ENCODE assay signal across 15 cellular contexts in the genomic region with DNA sequence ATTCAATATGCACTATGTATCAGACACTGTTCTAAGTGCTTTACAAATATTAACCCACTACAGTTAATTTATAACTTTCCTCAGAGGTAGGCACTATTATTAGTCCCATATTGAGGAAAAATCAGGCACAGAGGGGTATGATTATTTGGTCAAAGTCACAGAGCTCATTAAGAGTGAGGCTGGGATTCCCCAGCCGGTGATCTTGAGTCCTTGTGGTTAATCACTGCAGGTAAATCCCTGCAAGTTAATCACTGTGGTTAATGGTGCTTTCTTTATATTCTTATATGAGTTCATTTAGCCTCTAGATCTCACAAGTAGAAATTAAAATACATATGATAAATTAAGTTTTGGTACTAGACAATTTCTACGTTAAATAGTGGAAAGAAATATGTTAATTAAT. TPM values are rescaled to one million over a fixed set of nuclear protein-coding genes. Genes with fewer than 3 reads are reported as not detected.
DNase-seq lines count a peak whose midpoint lies in the region; ATAC-seq, FAIRE-seq and TF ChIP-seq lines count a peak whose summit lies in the region.
"Had no signal": no experiment of that assay in that cellular context is flagged by ENCODE, and none has a peak within 500 bp of the region (broad histone marks: within the 10 kb centered on the region; RNA-seq: fewer than 3 reads in every experiment).

No MANE protein-coding gene starts in this region.

- H2AFZ ChIP-seq in PC-9, result no peak overlapping the region
- H2AFZ ChIP-seq in K562 (ENCODE audit: low read depth, low read length), result no peak overlapping the region
- H2AFZ ChIP-seq: GM23338 had no signal

- no peak overlapping the region for H3K9ac ChIP-seq in K562 (ENCODE audit: insufficient read depth in 1 of 2, low read depth in 2 of 2, low read length in 2 of 2)
- H3K9ac ChIP-seq: BLaER1 treated with 17β-estradiol and CSF1 and Interleukin-3, amounts not matched to agents 10 nM and 100 nM had no signal

- no peaks in the 10 kb centered on the region for H3K9me2 ChIP-seq in PC-9 (ENCODE audit: insufficient read depth)

- CTCF ChIA-PET in PC-9 (lab: Charles Lee), result interaction anchor here (0.6 kb wide), 1 partner anchor 710 kb away, joined by 4 read pairs; no protein-coding TSS in a partner anchor
- CTCF ChIA-PET in K562 (lab: Yijun Ruan, JAX; ENCODE audit: low intra/inter-chr PET ratio), result interaction anchor here (0.9 kb wide), 1 partner anchor 27 kb away, joined by 4 read pairs; no protein-coding TSS in a partner anchor

- intact Hi-C loops in PC-9 (cut with micrococcal nuclease; ENCODE audit: unreplicated experiment), result no loop called here
- intact Hi-C loops in K562 (cut with micrococcal nuclease), result no loop called here
- intact Hi-C loops in esophagus squamous epithelium (cut with DNase I), result loop anchor here (10.0 kb wide), 1 partner anchor 75 kb away; no protein-coding TSS in a partner anchor

- H3K4me2 ChIP-seq in PC-9 (0 out of 2 replicates have a peak overlapping the region, but pooled peaks have one; percentile 4), K562 (ENCODE audit: insufficient read depth, low read length) (no peak overlapping the region)
- H3K4me2 ChIP-seq: BLaER1 treated with 17β-estradiol and CSF1 and Interleukin-3, amounts not matched to agents 10 nM and 100 nM; GM23338 had no signal

- TF ChIP-seq RAD21 in K562 (CRISPR knock-in tag; conservative IDR thresholded peaks at IDR 0.05 in 1 of 2, IDR thresholded peaks at IDR 0.05 in 1 of 2), result no peak

- ATAC-seq in K562 (no peak), GM21786 (IDR thresholded peaks at IDR 0.05; ENCODE audit: unreplicated experiment) (no peak)

- H3K27me3 ChIP-seq in PC-9 (ENCODE audit: insufficient read depth, low read depth), result no peaks in the 10 kb centered on the region
- no peaks in the 10 kb centered on the region for H3K27me3 ChIP-seq in K562 (ENCODE audit: control insufficient read depth in 2 of 2, insufficient read depth in 2 of 2, low read length in 2 of 2)
- H3K27me3 ChIP-seq in esophagus squamous epithelium, result no peaks in the 10 kb centered on the region
- H3K27me3 ChIP-seq: BLaER1 treated with 17β-estradiol and CSF1 and Interleukin-3, amounts not matched to agents 10 nM and 100 nM had no signal

- no peak for DNase-seq in D721Med (ENCODE audit: insufficient read length, low spot score)
- DNase-seq in PC-9, result no peak
- no peak for DNase-seq in K562 (ENCODE audit: extremely low read depth in 1 of 4, low spot score in 3 of 4)
- no peak for DNase-seq in esophagus squamous epithelium (lab: John Stamatoyannopoulos, UW)
- no peak for DNase-seq in NOMO-1 treated with DMSO at 0.1 percent for 48 hours (lab: John Stamatoyannopoulos, UW; ENCODE audit: unreplicated experiment)
- no peak for DNase-seq in nucleus accumbens (lab: John Stamatoyannopoulos, UW)
- no peak for DNase-seq in AG08395 (ENCODE audit: low spot score)
- DNase-seq: 8988T; CD4-positive, CD25-positive, alpha-beta regulatory T cell; DMS 273 treated with DMSO at 0.1 percent for 48 hours; H7 had no signal

- peak; percentile 35 for FAIRE-seq in D721Med (lab: Jason Lieb, UNC)
- no peak for FAIRE-seq in K562 (lab: Jason Lieb, UNC)
- FAIRE-seq: GM18507 had no signal

- WGBS in K562 (ENCODE audit: insufficient coverage, low coverage, missing lambda C conversion rate), result 0% methylated on average over 2 of the region's 2 CpGs
- 39 to 51% methylated on average over 2 of the region's 2 CpGs for WGBS in esophagus squamous epithelium, 2 donors

- H3K79me2 ChIP-seq in PC-9 (ENCODE audit: low read depth) (peaks cover 42% of the 10 kb centered on the region), K562 (ENCODE audit: control insufficient read depth, insufficient read depth, low read length) (no peaks in the 10 kb centered on the region)

- peaks cover 42% of the 10 kb centered on the region for H3F3A ChIP-seq in PC-9 (ENCODE audit: insufficient read depth, low read depth)

- TF ChIP-seq POLR2A in K562 (conservative IDR thresholded peaks at IDR 0.05) (no peak), esophagus squamous epithelium (IDR thresholded peaks at IDR 0.05) (no peak)

- H3K9me3 ChIP-seq in PC-9 (ENCODE audit: insufficient read depth, low read depth), result no peaks in the 10 kb centered on the region
- H3K9me3 ChIP-seq in K562 (replicated peaks; ENCODE audit: control insufficient read depth, insufficient read depth, low read depth, low read length), result no peaks in the 10 kb centered on the region
- H3K9me3 ChIP-seq in esophagus squamous epithelium, result no peaks in the 10 kb centered on the region
- H3K9me3 ChIP-seq: BLaER1 treated with 17β-estradiol and CSF1 and Interleukin-3, amounts not matched to agents 10 nM and 100 nM had no signal

- in situ Hi-C loops in K562 (cut with MboI), result no loop called here

- H4K20me1 ChIP-seq in PC-9 (ENCODE audit: insufficient read depth) (no peaks in the 10 kb centered on the region), K562 (replicated peaks; ENCODE audit: control insufficient read depth, insufficient read depth, low read length) (no peaks in the 10 kb centered on the region)
- H4K20me1 ChIP-seq: BLaER1 treated with 17β-estradiol and CSF1 and Interleukin-3, amounts not matched to agents 10 nM and 100 nM had no signal

- H3K4me1 ChIP-seq in PC-9 (replicated peaks; ENCODE audit: insufficient read depth), result peaks cover 55% of the 10 kb centered on the region
- no peaks in the 10 kb centered on the region for H3K4me1 ChIP-seq in K562 (replicated peaks in 1 of 2; ENCODE audit: control insufficient read depth in 2 of 2, insufficient read depth in 2 of 2, low read length in 2 of 2)
- peaks cover 12 to 67% (median 15%) of the 10 kb centered on the region in 3 donors for H3K4me1 ChIP-seq in esophagus squamous epithelium
- H3K4me1 ChIP-seq: BLaER1 treated with 17β-estradiol and CSF1 and Interleukin-3, amounts not matched to agents 10 nM and 100 nM had no signal

- H3K36me3 ChIP-seq in PC-9 (ENCODE audit: low read depth), result 0 out of 2 replicates have a peak, but pooled peaks cover 5% of the 10 kb centered on the region
- H3K36me3 ChIP-seq in K562 (ENCODE audit: control insufficient read depth, insufficient read depth, low read length), result no peaks in the 10 kb centered on the region
- peaks cover 0 to 8% (median 0%) of the 10 kb centered on the region in 3 donors for H3K36me3 ChIP-seq in esophagus squamous epithelium
- H3K36me3 ChIP-seq: BLaER1 treated with 17β-estradiol and CSF1 and Interleukin-3, amounts not matched to agents 10 nM and 100 nM had no signal

- no peaks in the 10 kb centered on the region for H3K9me1 ChIP-seq in K562 (ENCODE audit: control insufficient read depth, insufficient read depth, low read length)

- TF ChIP-seq CTCF in D721Med (IDR thresholded peaks at IDR 0.05; ENCODE audit: insufficient read depth, missing control alignments) (no peak), PC-9 (conservative IDR thresholded peaks at IDR 0.05) (no peak), K562 (IDR thresholded peaks at IDR 0.05 in 2 of 3, conservative IDR thresholded peaks at IDR 0.05 in 1 of 3; ENCODE audit: insufficient read depth in 2 of 3, low read depth in 1 of 3, low read length in 3 of 3) (no peak), esophagus squamous epithelium (IDR thresholded peaks at IDR 0.05) (no peak)

- H3K27ac ChIP-seq in PC-9, result peak overlapping the region; percentile 89
- no peak overlapping the region for H3K27ac ChIP-seq in K562 (ENCODE audit: extremely low read depth, low read depth, low read length)
- peak overlapping the region in 3 of 4 donors; percentile 60 to 81 (median 76) for H3K27ac ChIP-seq in esophagus squamous epithelium
- H3K27ac ChIP-seq: BLaER1 treated with 17β-estradiol and CSF1 and Interleukin-3, amounts not matched to agents 10 nM and 100 nM had no signal

- TF ChIP-seq EP300 in K562 (IDR thresholded peaks at IDR 0.05; ENCODE audit: low read length), result no peak

- H3K4me3 ChIP-seq in PC-9 (no peak overlapping the region), K562 (no peak overlapping the region), esophagus squamous epithelium (peak overlapping the region in 1 of 4 donors; percentile 0)
- H3K4me3 ChIP-seq: BLaER1 treated with 17β-estradiol and CSF1 and Interleukin-3, amounts not matched to agents 10 nM and 100 nM; GM23338 had no signal

- BruUV-seq in PC-9 (replicated peaks; lab: Mats Ljungman, UMichigan) (no TSS peak), K562 (replicated peaks; lab: Mats Ljungman, UMichigan) (no TSS peak)

- POLR2A ChIA-PET in PC-9 (lab: Charles Lee; ENCODE audit: unreplicated experiment), result interaction anchor here (0.6 kb wide), 1 partner anchor 1478 kb away, joined by 3 read pairs; no protein-coding TSS in a partner anchor
- POLR2A ChIA-PET in K562 (lab: Yijun Ruan, JAX), result no interaction called here

RNA-seq across cellular contexts. Expression of a gene that starts 9.2 kb away (rescaled TPM):
- total RNA-seq in PC-9 (2021), result 42.7 and 49.3 TPM in 2 replicates
- not detected in 2 replicates for total RNA-seq in K562 (2011; cell fraction: chromatin; rRNA removed; ENCODE audit: low replicate concordance)
- total RNA-seq in K562 (2011; cell fraction: nucleolus; rRNA removed), result not detected in 2 replicates
- total RNA-seq in K562 (2011; cell fraction: nucleoplasm; rRNA removed), result 0.08 TPM in 1 of 2 replicates, not detected in the other
- total RNA-seq in K562 (2014; rRNA removed), result 0.23 and 0.29 TPM in 2 replicates
- total RNA-seq in K562 (2014; rRNA removed; fragmentation: Illumina TruSeq; extraction: Trizol), result 0.13 and 0.22 TPM in 2 replicates
- 0.47 and 0.83 TPM in 2 replicates for total RNA-seq in K562 (2015; rRNA removed; fragmentation: Illumina TruSeq; extraction: Trizol)
- 0.18 and 0.33 TPM in 2 replicates for total RNA-seq in K562 (2021)
- polyA plus RNA-seq in K562 (2011; rRNA removed), result 0.05 and 0.11 TPM in 2 replicates
- polyA plus RNA-seq in K562 (2011; cell fraction: cytosol; rRNA removed), result under 0.01 and 0.03 TPM in 2 replicates
- polyA plus RNA-seq in K562 (2011; cell fraction: nucleus; rRNA removed), result 0.03 TPM in 2 replicates
- polyA plus RNA-seq in K562 (2012), result 0.12 and 0.15 TPM in 2 replicates
- 0.10 TPM in 2 replicates for polyA plus RNA-seq in K562 (2014; fragmentation: Illumina TruSeq; extraction: Trizol)
- under 1 TPM; 0.07 to 0.08 TPM for polyA plus RNA-seq in K562 (2014; fragmentation: Nextera tagmentation; extraction: Ambion mirVana)
- 0.04 and 0.11 TPM in 2 replicates for polyA plus RNA-seq in K562 (2014; rRNA removed)
- polyA minus RNA-seq in K562 (2011; rRNA and poly(A)+ RNA removed), result 0.07 and 0.12 TPM in 2 replicates
- polyA minus RNA-seq in K562 (2011; cell fraction: cytosol; rRNA and poly(A)+ RNA removed), result not detected in 2 replicates
- 0.11 and 0.13 TPM in 2 replicates for polyA minus RNA-seq in K562 (2011; cell fraction: nucleus; rRNA and poly(A)+ RNA removed)
- total RNA-seq in esophagus squamous epithelium, result 100 to 1,000 TPM; 119 to 185 (median 153) TPM

RNA-seq across cellular contexts. Expression of a gene that starts 44.2 kb away (rescaled TPM):
- total RNA-seq in PC-9 (2021) (38.1 and 39.8 TPM in 2 replicates), K562 (2014; rRNA removed) (34.6 and 53.2 TPM in 2 replicates), K562 (2014; rRNA removed; fragmentation: Illumina TruSeq; extraction: Trizol) (62.1 and 71.0 TPM in 2 replicates), K562 (2015; rRNA removed; fragmentation: Illumina TruSeq; extraction: Trizol) (55.0 and 64.4 TPM in 2 replicates), K562 (2021) (53.2 and 55.4 TPM in 2 replicates), esophagus squamous epithelium (10 to 100 TPM; 14.6 to 34.9 (median 25.3) TPM)
- 37.5 and 96.3 TPM in 2 replicates for total RNA-seq in K562 (2011; cell fraction: chromatin; rRNA removed; ENCODE audit: low replicate concordance)
- 19.0 and 21.2 TPM in 2 replicates for total RNA-seq in K562 (2011; cell fraction: nucleolus; rRNA removed)
- total RNA-seq in K562 (2011; cell fraction: nucleoplasm; rRNA removed), result 35.8 and 41.9 TPM in 2 replicates
- polyA plus RNA-seq in K562 (2011; rRNA removed) (56.0 and 80.0 TPM in 2 replicates), K562 (2014; fragmentation: Illumina TruSeq; extraction: Trizol) (40.3 and 42.7 TPM in 2 replicates), K562 (2014; fragmentation: Nextera tagmentation; extraction: Ambion mirVana) (10 to 100 TPM; 29.0 to 29.6 TPM), K562 (2014; rRNA removed) (41.3 and 43.4 TPM in 2 replicates)
- 11.9 and 20.0 TPM in 2 replicates for polyA plus RNA-seq in K562 (2011; cell fraction: cytosol; rRNA removed)
- polyA plus RNA-seq in K562 (2011; cell fraction: nucleus; rRNA removed), result 16.8 and 23.7 TPM in 2 replicates
- polyA plus RNA-seq in K562 (2012), result 44.2 and 44.8 TPM in 2 replicates
- 92.7 and 96.4 TPM in 2 replicates for polyA minus RNA-seq in K562 (2011; rRNA and poly(A)+ RNA removed)
- 15.6 and 24.6 TPM in 2 replicates for polyA minus RNA-seq in K562 (2011; cell fraction: cytosol; rRNA and poly(A)+ RNA removed)
- polyA minus RNA-seq in K562 (2011; cell fraction: nucleus; rRNA and poly(A)+ RNA removed), result 40.7 and 64.4 TPM in 2 replicates

Comparison
In these comparisons a context has a peak if more than half of its experiments do, and no peak if none do; other contexts are left out.
1. RNA of a gene that starts 9.2 kb away (total RNA-seq): 119 to 185 TPM in esophagus squamous epithelium and 42.7 to 49.3 TPM in PC-9; 0.08 to 0.83 TPM in K562; every median in the first group is over 10 times any median in the second.